19 cellular contexts compared by ENCODE assay signal in genomic region chr18:23072079-23072478, GRCh38.
DNase-seq lines count a peak whose midpoint lies in the region; ATAC-seq, FAIRE-seq and TF ChIP-seq lines count a peak whose summit lies in the region.
"Had no signal": no experiment of that assay in that cellular context is flagged by ENCODE, and none has a peak within 500 bp of the region (broad histone marks: within the 10 kb centered on the region; RNA-seq: fewer than 3 reads in every experiment).

No MANE protein-coding gene starts in this region.

- no peak for DNase-seq in T-helper 2 cell treated with Interferon-gamma antibody and Interleukin-4, amounts not matched to agents 5 μg/mL and 100 μg/mL, for 36 hours (ENCODE audit: low spot score)
- DNase-seq in T-helper 2 cell (no peak), DND-41 (peak; percentile 23), activated B cell treated with CpG ODN at 0.5 μM for 24 hours (no peak), COR-L47 (lab: John Stamatoyannopoulos, UW) (no peak), hepatocyte (ENCODE audit: low spot score) (no peak), RCC 7860 (ENCODE audit: low spot score) (no peak)
- peak in 1 of 10 donors; percentile 4 for DNase-seq in naive thymus-derived CD8-positive, alpha-beta T cell
- DNase-seq: 8988T, amniotic stem cell, dermis blood vessel endothelial cell, DMS153, GM23248, left ventricle myocardium superior, NCI-H1436, retina had no signal

- no peak overlapping the region for H3K4me3 ChIP-seq in DND-41 (ENCODE audit: low read depth in 1 of 2, low read length in 2 of 2)
- H3K4me3 ChIP-seq in hepatocyte, result no peak overlapping the region
- H3K4me3 ChIP-seq: cardiac muscle cell, GM12878, GM23248, upper lobe of left lung had no signal

- no peak for FAIRE-seq in RCC 7860 (lab: Jason Lieb, UNC)

- no peak for TF ChIP-seq CTCF in DND-41 (IDR thresholded peaks at IDR 0.05; ENCODE audit: borderline replicate concordance, extremely low read depth, low read length, poor library complexity, severe bottlenecking)
- TF ChIP-seq CTCF in activated B cell treated with CpG ODN at 0.5 μM for 24 hours (IDR thresholded peaks at IDR 0.05), result no peak
- TF ChIP-seq CTCF in hepatocyte (IDR thresholded peaks at IDR 0.05; ENCODE audit: poor library complexity), result no peak

- peaks cover 52% of the 10 kb centered on the region for H3K4me1 ChIP-seq in DND-41 (ENCODE audit: insufficient read depth, low read length)
- no peaks in the 10 kb centered on the region for H3K4me1 ChIP-seq in hepatocyte (ENCODE audit: insufficient read depth)

- CTCF ChIA-PET in activated B cell treated with CpG ODN at 0.5 μM for 24 hours (lab: Charles Lee), result no interaction called here

- ATAC-seq in DND-41 (ENCODE audit: insufficient read depth, low read depth) (no peak), activated B cell treated with CpG ODN at 0.5 μM for 24 hours (ENCODE audit: low read depth) (no peak)
- no peak for ATAC-seq in naive thymus-derived CD8-positive, alpha-beta T cell

- peaks cover 5% of the 10 kb centered on the region; the same call in 1 of the 2 replicates for H4K20me1 ChIP-seq in DND-41 (ENCODE audit: insufficient read depth, low read length)
- H4K20me1 ChIP-seq in hepatocyte (ENCODE audit: insufficient read depth, poor library complexity, severe bottlenecking), result no peaks in the 10 kb centered on the region

- H3K9ac ChIP-seq in DND-41 (ENCODE audit: low read depth, low read length), result 0 out of 2 replicates have a peak overlapping the region, but pooled peaks have one; percentile 14
- H3K9ac ChIP-seq: GM23248 had no signal

- H3K27ac ChIP-seq in DND-41 (ENCODE audit: low read length) (peak overlapping the region; percentile 81), hepatocyte (no peak overlapping the region)
- H3K27ac ChIP-seq: cardiac muscle cell, GM23248 had no signal

- peak overlapping the region; percentile 91 for H3K27ac Mint-ChIP-seq in T-helper 2 cell treated with Interferon-gamma antibody and Interleukin-4, amounts not matched to agents 5 μg/mL and 100 μg/mL, for 36 hours
- peak overlapping the region; percentile 24 for H3K27ac Mint-ChIP-seq in activated B cell treated with CpG ODN at 0.5 μM for 24 hours
- peak overlapping the region in 7 of 10 donors; percentile 33 to 92 (median 86) for H3K27ac Mint-ChIP-seq in naive thymus-derived CD8-positive, alpha-beta T cell

- POLR2A ChIA-PET in activated B cell treated with CpG ODN at 0.5 μM for 24 hours (lab: Charles Lee), result interaction anchor here (0.7 kb wide), 1 partner anchor 152 kb away, joined by 5 read pairs; no protein-coding TSS in a partner anchor
- POLR2A ChIA-PET in naive thymus-derived CD8-positive, alpha-beta T cell (lab: Charles Lee), result no interaction called here

- H3K36me3 Mint-ChIP-seq in T-helper 2 cell treated with Interferon-gamma antibody and Interleukin-4, amounts not matched to agents 5 μg/mL and 100 μg/mL, for 36 hours (ENCODE audit: low read depth), result peaks cover 21% of the 10 kb centered on the region
- H3K36me3 Mint-ChIP-seq in activated B cell treated with CpG ODN at 0.5 μM for 24 hours (ENCODE audit: low read depth), result no peaks in the 10 kb centered on the region
- H3K36me3 Mint-ChIP-seq in naive thymus-derived CD8-positive, alpha-beta T cell, result peaks cover 0 to 3% (median 0%) of the 10 kb centered on the region in 3 donors

- no peaks in the 10 kb centered on the region for H3K27me3 Mint-ChIP-seq in T-helper 2 cell treated with Interferon-gamma antibody and Interleukin-4, amounts not matched to agents 5 μg/mL and 100 μg/mL, for 36 hours (ENCODE audit: low read depth)
- H3K27me3 Mint-ChIP-seq in activated B cell treated with CpG ODN at 0.5 μM for 24 hours, result no peaks in the 10 kb centered on the region
- peaks cover 0 to 1% (median 0%) of the 10 kb centered on the region in 5 donors for H3K27me3 Mint-ChIP-seq in naive thymus-derived CD8-positive, alpha-beta T cell

- 91% methylated on average over 9 of the region's 9 CpGs for WGBS in hepatocyte (ENCODE audit: low lambda C conversion rate, missing lambda C conversion rate)

- H3K9me3 ChIP-seq in DND-41 (ENCODE audit: insufficient read depth, low read length, severe bottlenecking), result no peaks in the 10 kb centered on the region
- no peaks in the 10 kb centered on the region for H3K9me3 ChIP-seq in hepatocyte (ENCODE audit: low read depth)
- H3K9me3 ChIP-seq: upper lobe of left lung had no signal

- peak overlapping the region; percentile 69 for H3K4me3 Mint-ChIP-seq in T-helper 2 cell treated with Interferon-gamma antibody and Interleukin-4, amounts not matched to agents 5 μg/mL and 100 μg/mL, for 36 hours
- H3K4me3 Mint-ChIP-seq in activated B cell treated with CpG ODN at 0.5 μM for 24 hours, result no peak overlapping the region
- peak overlapping the region in 7 of 10 donors; percentile 35 to 86 (median 82) for H3K4me3 Mint-ChIP-seq in naive thymus-derived CD8-positive, alpha-beta T cell

- peaks cover 60% of the 10 kb centered on the region for H3K4me1 Mint-ChIP-seq in T-helper 2 cell treated with Interferon-gamma antibody and Interleukin-4, amounts not matched to agents 5 μg/mL and 100 μg/mL, for 36 hours (ENCODE audit: low read depth)
- H3K4me1 Mint-ChIP-seq in activated B cell treated with CpG ODN at 0.5 μM for 24 hours, result peaks cover 51% of the 10 kb centered on the region
- peaks cover 35 to 66% (median 59%) of the 10 kb centered on the region in 4 donors for H3K4me1 Mint-ChIP-seq in naive thymus-derived CD8-positive, alpha-beta T cell

- H3K9me3 Mint-ChIP-seq in T-helper 2 cell treated with Interferon-gamma antibody and Interleukin-4, amounts not matched to agents 5 μg/mL and 100 μg/mL, for 36 hours, result peaks cover 16% of the 10 kb centered on the region
- H3K9me3 Mint-ChIP-seq in activated B cell treated with CpG ODN at 0.5 μM for 24 hours, result peaks cover 3% of the 10 kb centered on the region
- peaks cover 0 to 2% (median 0%) of the 10 kb centered on the region in 9 donors for H3K9me3 Mint-ChIP-seq in naive thymus-derived CD8-positive, alpha-beta T cell

- no peaks in the 10 kb centered on the region for H3K9me2 ChIP-seq in hepatocyte (replicated peaks; ENCODE audit: insufficient read depth)

- no peaks in the 10 kb centered on the region for H3K36me3 ChIP-seq in DND-41 (ENCODE audit: insufficient read depth, low read length)
- no peaks in the 10 kb centered on the region for H3K36me3 ChIP-seq in hepatocyte (replicated peaks; ENCODE audit: insufficient read depth, low read depth)
- H3K36me3 ChIP-seq: cardiac muscle cell, upper lobe of left lung had no signal

- H3K4me2 ChIP-seq in DND-41 (ENCODE audit: insufficient read depth, low read length) (peak overlapping the region; percentile 44), hepatocyte (no peak overlapping the region)

- H2AFZ ChIP-seq in DND-41 (ENCODE audit: low read depth, low read length) (no peak overlapping the region), hepatocyte (no peak overlapping the region)
- H2AFZ ChIP-seq: GM23248 had no signal

- H3K27me3 ChIP-seq in DND-41 (ENCODE audit: insufficient read depth, low read length, poor library complexity) (no peaks in the 10 kb centered on the region), hepatocyte (no peaks in the 10 kb centered on the region)
- H3K27me3 ChIP-seq: cardiac muscle cell, upper lobe of left lung had no signal

- intact Hi-C loops in activated B cell treated with CpG ODN at 0.5 μM for 24 hours (cut with micrococcal nuclease), result loop anchor here (10.0 kb wide), 1 partner anchor 137 kb away; the partner anchor contains the start of gene RBBP8

- H3K79me2 ChIP-seq in DND-41 (ENCODE audit: insufficient read depth, low read length), result no peaks in the 10 kb centered on the region
- H3K79me2 ChIP-seq in hepatocyte, result no peaks in the 10 kb centered on the region

Comparison
In these comparisons a context has a peak if more than half of its experiments do, and no peak if none do; other contexts are left out.
1. H3K27ac Mint-ChIP-seq: peak in every context shown above with its lines; median percentile 91 in T-helper 2 cell treated with Interferon-gamma antibody and Interleukin-4, amounts not matched to agents 5 μg/mL and 100 μg/mL, for 36 hours; 86 in naive thymus-derived CD8-positive, alpha-beta T cell; 24 in activated B cell treated with CpG ODN at 0.5 μM for 24 hours.